ENCODE assay signal across 8 cellular contexts in the genomic region with DNA sequence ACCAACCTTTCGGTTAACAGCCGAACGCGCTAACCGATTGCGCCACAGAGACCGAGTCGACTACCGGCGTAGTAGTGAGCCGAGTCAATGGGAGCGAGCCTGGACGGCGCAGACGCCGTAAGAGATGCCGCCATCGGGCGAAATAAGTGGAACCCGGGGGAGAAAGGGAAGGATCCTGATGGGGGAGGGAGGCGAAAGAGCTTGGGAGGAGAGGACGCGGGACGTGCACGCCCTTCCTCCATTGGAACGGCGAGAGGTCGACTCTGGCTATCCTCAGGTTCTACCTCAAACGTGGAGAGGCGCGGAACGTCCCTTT. TPM values are rescaled to one million over a fixed set of nuclear protein-coding genes. Genes with fewer than 3 reads are reported as not detected.
DNase-seq lines count a peak whose midpoint lies in the region; ATAC-seq and TF ChIP-seq lines count a peak whose summit lies in the region.

No MANE protein-coding gene starts in this region.

- BruUV-seq in Panc1 (replicated peaks; lab: Mats Ljungman, UMichigan): no TSS peak

- intact Hi-C loops in Panc1 (cut with micrococcal nuclease; ENCODE audit: unreplicated experiment): no loop called here
- intact Hi-C loops in esophagus squamous epithelium (cut with DNase I): no loop called here

- H3K4me3 ChIP-seq in ACC112 (ENCODE audit: low read depth, low read length) (peak overlapping the region; percentile 87), Panc1 (ENCODE audit: low read depth in 2 of 2, low read length in 2 of 2) (peak overlapping the region; percentile 76 to 90), esophagus squamous epithelium (peak overlapping the region; percentile 69 to 99 (median 87))

- TF ChIP-seq POLR2A in esophagus squamous epithelium (IDR thresholded peaks at IDR 0.05): no peak

- peak; percentile 26 for ATAC-seq in GM19035 (IDR thresholded peaks at IDR 0.05; ENCODE audit: unreplicated experiment)
- peak; percentile 25 for ATAC-seq in Panc1

- H3K36me3 ChIP-seq in ACC112 (ENCODE audit: insufficient read depth, low read length): peaks cover 12% of the 10 kb centered on the region
- peaks cover 9% of the 10 kb centered on the region for H3K36me3 ChIP-seq in Panc1 (ENCODE audit: control insufficient read depth, insufficient read depth, low read length)
- H3K36me3 ChIP-seq in esophagus squamous epithelium: peaks cover 0 to 28% (median 8%) of the 10 kb centered on the region in 3 donors

- H3K27me3 ChIP-seq in ACC112 (ENCODE audit: insufficient read depth, low read length): no peaks in the 10 kb centered on the region
- H3K27me3 ChIP-seq in Panc1 (ENCODE audit: control insufficient read depth, insufficient read depth, low read length): no peaks in the 10 kb centered on the region
- peaks cover 0 to 20% (median 0%) of the 10 kb centered on the region in 4 donors for H3K27me3 ChIP-seq in esophagus squamous epithelium

- POLR2A ChIA-PET in Panc1 (lab: Charles Lee): interaction anchor here (0.6 kb wide), 2 partner anchors 43 to 93 kb away, joined by 4 to 9 read pairs; no protein-coding TSS in a partner anchor

- H3K27ac ChIP-seq in ACC112 (ENCODE audit: low read depth, low read length) (peak overlapping the region; percentile 62; the same call in 1 of the 2 replicates), Panc1 (ENCODE audit: low read length) (peak overlapping the region; percentile 96), esophagus squamous epithelium (peak overlapping the region; percentile 80 to 94 (median 94))

- TF ChIP-seq CTCF in Panc1 (IDR thresholded peaks at IDR 0.05): no peak
- TF ChIP-seq CTCF in esophagus squamous epithelium (IDR thresholded peaks at IDR 0.05): no peak

- peaks cover 38% of the 10 kb centered on the region for H3K79me2 ChIP-seq in ACC112 (ENCODE audit: control insufficient read depth, insufficient read depth, low read length, unreplicated experiment)

- 0 to 1% methylated on average over 31 to 32 of the region's 32 CpGs for WGBS in esophagus squamous epithelium, 2 donors

- H3K9me3 ChIP-seq in Panc1 (ENCODE audit: control insufficient read depth, insufficient read depth, low read depth, low read length) (no peaks in the 10 kb centered on the region), esophagus squamous epithelium (no peaks in the 10 kb centered on the region)

- peak; percentile 87 for DNase-seq in KBM-7
- no peak for DNase-seq in Panc1 (ENCODE audit: low read depth, low spot score)
- peak; percentile 72 for DNase-seq in activated T-helper 1 cell treated with Interleukin-2 at 50 U/mL for 16 hours (ENCODE audit: low read depth)
- DNase-seq in esophagus squamous epithelium (lab: John Stamatoyannopoulos, UW): no peak
- DNase-seq in myocyte (ENCODE audit: low read depth): peak; percentile 82
- DNase-seq in stimulated activated CD8-positive, alpha-beta memory T cell treated with anti-CD3 and anti-CD28 coated beads, Interleukin-7, amount 100 ng/mL, for 4 hours (ENCODE audit: low read depth in 2 of 2): peak; percentile 59 to 61

- H3K4me1 ChIP-seq in ACC112 (ENCODE audit: control insufficient read depth, insufficient read depth, low read length, unreplicated experiment) (peaks cover 17% of the 10 kb centered on the region), Panc1 (ENCODE audit: control insufficient read depth, insufficient read depth, low read length) (no peaks in the 10 kb centered on the region), esophagus squamous epithelium (peaks cover 36 to 75% (median 47%) of the 10 kb centered on the region in 3 donors)

- in situ Hi-C loops in KBM-7 (cut with MboI; ENCODE audit: low pct_unique_long_range_greater_than_20kb, low sequenced_read_pairs) (no loop called here), Panc1 (cut with HindIII; ENCODE audit: low pct_unique_long_range_greater_than_20kb, low sequenced_read_pairs) (no loop called here)

- H2AFZ ChIP-seq in ACC112 (ENCODE audit: low read length, unreplicated experiment): peak overlapping the region; percentile 76

- CTCF ChIA-PET in Panc1 (lab: Charles Lee): interaction anchor here (0.6 to 0.7 kb wide), 2 partner anchors 12 to 16 kb away, joined by 7 to 17 read pairs; no protein-coding TSS in a partner anchor

RNA-seq across cellular contexts. Expression of gene PSMB3, which starts 0.8 kb away (rescaled TPM):
- total RNA-seq in Panc1 (2021; ENCODE audit: unreplicated experiment) (233 TPM), esophagus squamous epithelium (100 to 1,000 TPM; 128 to 177 (median 145) TPM), myocyte (165 and 179 TPM in 2 replicates)
- 236 TPM for polyA plus RNA-seq in Panc1 (2012; ENCODE audit: insufficient read length)
- polyA plus RNA-seq in myocyte (2012): 229 TPM

RNA-seq across cellular contexts. Expression of gene PCGF2, which starts 3.6 kb away (rescaled TPM):
- total RNA-seq in Panc1 (2021; ENCODE audit: unreplicated experiment) (43.9 TPM), esophagus squamous epithelium (10 to 100 TPM in 1 of 4 donors, 1 to 10 TPM in 3; 2.5 to 11.8 (median 3.4) TPM), myocyte (2.0 and 2.3 TPM in 2 replicates)
- 64.8 TPM for polyA plus RNA-seq in Panc1 (2012; ENCODE audit: insufficient read length)
- 46.0 TPM for polyA plus RNA-seq in myocyte (2012)

RNA-seq across cellular contexts. Expression of gene CISD3, which starts 21.6 kb away (rescaled TPM):
- total RNA-seq in Panc1 (2021; ENCODE audit: unreplicated experiment): 45.0 TPM
- polyA plus RNA-seq in Panc1 (2012; ENCODE audit: insufficient read length): 39.3 TPM
- total RNA-seq in esophagus squamous epithelium: 1 to 10 TPM; 4.9 to 8.3 (median 7.8) TPM
- total RNA-seq in myocyte: 3.7 and 6.2 TPM in 2 replicates
- polyA plus RNA-seq in myocyte (2012): 32.6 TPM

RNA-seq across cellular contexts. Expression of gene MLLT6, which starts 46.7 kb away (rescaled TPM):
- total RNA-seq in Panc1 (2021; ENCODE audit: unreplicated experiment) (50.6 TPM), esophagus squamous epithelium (10 to 100 TPM; 30.6 to 79.7 (median 35.1) TPM), myocyte (42.7 and 54.6 TPM in 2 replicates)
- 38.4 TPM for polyA plus RNA-seq in Panc1 (2012; ENCODE audit: insufficient read length)
- 59.5 TPM for polyA plus RNA-seq in myocyte (2012)

RNA-seq across cellular contexts. Expression of gene PIP4K2B, which starts 47.6 kb away (rescaled TPM):
- total RNA-seq in Panc1 (2021; ENCODE audit: unreplicated experiment) (42.3 TPM), esophagus squamous epithelium (10 to 100 TPM; 14.4 to 32.6 (median 24.1) TPM), myocyte (74.4 and 89.7 TPM in 2 replicates)
- polyA plus RNA-seq in Panc1 (2012; ENCODE audit: insufficient read length): 39.2 TPM
- 46.0 TPM for polyA plus RNA-seq in myocyte (2012)

Comparison
In these comparisons a context has a peak if more than half of its experiments do, and no peak if none do; other contexts are left out.
1. DNase-seq: peak in KBM-7 (single experiment), activated T-helper 1 cell treated with Interleukin-2 at 50 U/mL for 16 hours (single experiment), myocyte (single experiment) and stimulated activated CD8-positive, alpha-beta memory T cell treated with anti-CD3 and anti-CD28 coated beads, Interleukin-7, amount 100 ng/mL, for 4 hours (2 of 2); none in Panc1 (single experiment) and esophagus squamous epithelium (single experiment).
2. Peak in every context shown above with its lines, with median percentiles within 50 percentile points of each other: H3K27ac ChIP-seq and H3K4me3 ChIP-seq.